In the genomic region with DNA sequence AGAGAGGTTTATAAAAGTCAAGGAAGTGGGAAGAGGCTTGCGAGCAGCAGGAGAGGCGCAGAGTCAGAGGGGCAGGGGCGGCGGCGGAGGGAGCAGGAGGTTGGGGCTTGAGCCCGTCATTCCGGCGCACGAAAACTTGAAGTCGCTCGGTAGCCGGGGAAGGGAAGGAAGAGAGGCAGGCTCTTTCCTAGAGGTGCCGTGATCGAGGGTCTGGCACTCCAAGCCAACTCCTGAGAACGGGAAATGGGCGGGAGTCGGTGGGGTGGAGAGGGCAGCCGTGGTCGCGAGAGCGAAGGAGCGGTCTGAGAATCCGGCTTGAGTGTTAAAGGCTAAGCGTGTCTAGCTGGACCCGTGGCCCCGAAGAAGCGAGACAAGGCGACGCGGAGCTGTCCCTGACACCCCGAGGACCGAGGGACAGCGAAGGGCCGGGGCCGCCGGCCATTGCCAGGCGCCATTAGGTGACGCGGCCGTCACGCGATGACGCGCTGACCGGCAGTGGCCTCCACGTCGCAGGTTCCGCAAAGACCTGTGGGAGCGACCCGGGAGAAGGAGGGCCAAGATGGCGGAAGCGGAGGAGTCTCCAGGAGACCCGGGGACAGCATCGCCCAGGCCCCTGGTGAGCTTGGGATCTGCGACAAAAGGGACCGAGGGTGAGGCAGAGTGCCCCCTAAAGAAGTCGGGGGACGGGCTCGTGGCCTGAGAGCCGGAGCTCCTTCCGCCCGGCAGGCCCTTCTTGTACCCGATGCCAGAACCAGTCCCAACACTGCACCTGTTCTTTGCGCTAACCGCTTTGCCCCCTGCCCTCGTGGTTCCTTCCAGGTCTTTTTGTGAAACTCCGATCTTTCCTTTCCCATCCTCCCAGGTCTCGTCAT, we compare ENCODE assay signal across 8 cellular contexts. TPM values are rescaled to one million over a fixed set of nuclear protein-coding genes. Genes with fewer than 3 reads are reported as not detected.
DNase-seq lines count a peak whose midpoint lies in the region; FAIRE-seq lines count a peak whose summit lies in the region.

A gene with protein sequence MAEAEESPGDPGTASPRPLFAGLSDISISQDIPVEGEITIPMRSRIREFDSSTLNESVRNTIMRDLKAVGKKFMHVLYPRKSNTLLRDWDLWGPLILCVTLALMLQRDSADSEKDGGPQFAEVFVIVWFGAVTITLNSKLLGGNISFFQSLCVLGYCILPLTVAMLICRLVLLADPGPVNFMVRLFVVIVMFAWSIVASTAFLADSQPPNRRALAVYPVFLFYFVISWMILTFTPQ (plus strand): TSS at position 544 of the 872 bp plus-strand sequence. CDS start 16 bp downstream, at position 560.

- in situ Hi-C loops in SK-MEL-5 (cut with HindIII; ENCODE audit: low pct_unique_long_range_greater_than_20kb, low sequenced_read_pairs) = no loop called here

- H2AFZ ChIP-seq in neuronal stem cell (ENCODE audit: low read length) = peak within 1 kb of the TSS; percentile 94

- H4K8ac ChIP-seq in neuronal stem cell (ENCODE audit: low read depth, low read length) = no peak within 1 kb of the TSS

- peak within 1 kb of the TSS; percentile 97 for H3K18ac ChIP-seq in neuronal stem cell (ENCODE audit: low read length)

- peak within 1 kb of the TSS; percentile 49 for H3K4me2 ChIP-seq in neuronal stem cell (ENCODE audit: insufficient read depth, low read length, poor library complexity, severe bottlenecking)

- WGBS in neuronal stem cell (ENCODE audit: extremely low coverage in 2 of 2, insufficient read length in 2 of 2, insufficient replicate concordance in 1 of 2), 2 donors = no CpG with 5 or more reads among the region's 68 CpGs

- peak; percentile 5 for DNase-seq in GOT3 (lab: John Stamatoyannopoulos, UW)
- peak; percentile 66 for DNase-seq in LoVo (ENCODE audit: low spot score)
- DNase-seq in SK-MEL-5 (ENCODE audit: low read depth, low spot score) = peak; percentile 69
- peak; percentile 71 for DNase-seq in activated naive CD4-positive, alpha-beta T cell treated with Interleukin-2 at 50 U/mL for 16 hours
- peak; percentile 54 for DNase-seq in foreskin melanocyte
- DNase-seq in neuronal stem cell (ENCODE audit: low spot score) = peak; percentile 46
- peak; percentile 3 to 85 (median 65) for DNase-seq in substantia nigra (lab: John Stamatoyannopoulos, UW)

- H3K9me3 ChIP-seq in neuronal stem cell (replicated peaks in 1 of 2; ENCODE audit: control insufficient read depth in 2 of 2, insufficient read depth in 1 of 2, low read depth in 1 of 2, low read length in 2 of 2) = no peaks in the 10 kb centered on the region

- no peaks in the 10 kb centered on the region for H3K27me3 ChIP-seq in neuronal stem cell (ENCODE audit: control insufficient read depth in 3 of 3, insufficient read depth in 3 of 3, low read depth in 1 of 3, low read length in 3 of 3)

- no peak within 1 kb of the TSS for H3K14ac ChIP-seq in neuronal stem cell (ENCODE audit: low read length)

- H3K9ac ChIP-seq in neuronal stem cell (ENCODE audit: low read depth, low read length, poor library complexity) = peak within 1 kb of the TSS; percentile 81

- H3K4me1 ChIP-seq in neuronal stem cell (ENCODE audit: control insufficient read depth in 2 of 2, insufficient read depth in 1 of 2, low read depth in 1 of 2, low read length in 2 of 2) = no peaks in the 10 kb centered on the region

- H2BK15ac ChIP-seq in neuronal stem cell (ENCODE audit: low read length) = no peak within 1 kb of the TSS

- peak within 1 kb of the TSS; percentile 75 for H3K27ac ChIP-seq in neuronal stem cell (replicated peaks; ENCODE audit: low read length)
- H3K27ac ChIP-seq in substantia nigra (ENCODE audit: low read depth, low read length, poor library complexity, severe bottlenecking) = peak within 1 kb of the TSS; percentile 73

- H2BK5ac ChIP-seq in neuronal stem cell (ENCODE audit: low read length) = no peak within 1 kb of the TSS

- no peak within 1 kb of the TSS for H2AK5ac ChIP-seq in neuronal stem cell (ENCODE audit: low read depth, low read length)

- peak; percentile 39 for FAIRE-seq in G401.6 (lab: Jason Lieb, UNC)

- H4K91ac ChIP-seq in neuronal stem cell (ENCODE audit: low read depth, low read length, poor library complexity) = no peak within 1 kb of the TSS

- H3K4ac ChIP-seq in neuronal stem cell (ENCODE audit: low read length) = no peak within 1 kb of the TSS

- H3K23ac ChIP-seq in neuronal stem cell (ENCODE audit: low read depth, low read length, poor library complexity) = peak within 1 kb of the TSS; percentile 85

- peak within 1 kb of the TSS; percentile 57 to 99 for H3K4me3 ChIP-seq in neuronal stem cell (ENCODE audit: low read length in 2 of 2)

- H2BK120ac ChIP-seq in neuronal stem cell (ENCODE audit: low read depth, low read length) = no peak within 1 kb of the TSS

- no peaks in the 10 kb centered on the region for H3K79me1 ChIP-seq in neuronal stem cell (ENCODE audit: low read depth, low read length)

- peaks cover 0 to 23% of the 10 kb centered on the region in 2 donors for H3K36me3 ChIP-seq in neuronal stem cell (replicated peaks in 1 of 2; ENCODE audit: control insufficient read depth in 2 of 2, insufficient read depth in 2 of 2, low read length in 2 of 2)

- no peak within 1 kb of the TSS for H2BK12ac ChIP-seq in neuronal stem cell (ENCODE audit: low read length)

RNA-seq across cellular contexts. Expression of the gene that starts here (rescaled TPM):
- 55.5 and 70.0 TPM in 2 replicates for total RNA-seq in SK-MEL-5 (2014; rRNA removed; shearing (Covaris generic))
- polyA plus RNA-seq in SK-MEL-5 (2015; cell fraction: cytosol; rRNA removed) = 31.1 and 31.9 TPM in 2 replicates
- polyA plus RNA-seq in SK-MEL-5 (2015; cell fraction: nucleus; rRNA removed) = 13.6 and 19.6 TPM in 2 replicates
- 18.7 TPM for polyA plus RNA-seq in neuronal stem cell (2013, experiment 1 of 2)
- 18.4 TPM for polyA plus RNA-seq in neuronal stem cell (2013, experiment 2 of 2)

Comparison
In these comparisons a context has a peak if more than half of its experiments do, and no peak if none do; other contexts are left out.
1. Peak in every context shown above with its lines: DNase-seq, H3K4me3 ChIP-seq and H3K27ac ChIP-seq.
2. DNase-seq: peak in every context shown above with its lines; median percentile 71 in activated naive CD4-positive, alpha-beta T cell treated with Interleukin-2 at 50 U/mL for 16 hours; 69 in SK-MEL-5; 66 in LoVo; 65 in substantia nigra; 54 in foreskin melanocyte; 46 in neuronal stem cell; 5 in GOT3.